Comparison of ENCODE assay signal across 1 cellular context in genomic region chr5:154320209-154320608, GRCh38.
TF ChIP-seq lines count a peak whose summit lies in the region.

No MANE protein-coding gene starts in this region.

TF ChIP-seq in SK-N-SH, 30 proteins besides CTCF, POLR2A, EP300 and RAD21 (continued from another document):
- no peak for TF ChIP-seq FOSL2 (IDR thresholded peaks at IDR 0.05; ENCODE audit: borderline replicate concordance, low read depth)
- TF ChIP-seq SMC3 (IDR thresholded peaks at IDR 0.05; ENCODE audit: low read depth, low read length): no peak
- TF ChIP-seq USF1 (IDR thresholded peaks at IDR 0.05; ENCODE audit: borderline replicate concordance, low read depth): no peak
- TF ChIP-seq ZBTB33 (IDR thresholded peaks at IDR 0.05; ENCODE audit: borderline replicate concordance, low read depth): no peak
- no peak for TF ChIP-seq FOXM1 (IDR thresholded peaks at IDR 0.05; ENCODE audit: low read depth)
- TF ChIP-seq MEF2A (IDR thresholded peaks at IDR 0.05; ENCODE audit: borderline replicate concordance, low read depth): no peak
- TF ChIP-seq GATA2 (CRISPR knock-in tag; IDR thresholded peaks at IDR 0.05): no peak
